ENCODE assay signal across 15 cellular contexts in the genomic region with DNA sequence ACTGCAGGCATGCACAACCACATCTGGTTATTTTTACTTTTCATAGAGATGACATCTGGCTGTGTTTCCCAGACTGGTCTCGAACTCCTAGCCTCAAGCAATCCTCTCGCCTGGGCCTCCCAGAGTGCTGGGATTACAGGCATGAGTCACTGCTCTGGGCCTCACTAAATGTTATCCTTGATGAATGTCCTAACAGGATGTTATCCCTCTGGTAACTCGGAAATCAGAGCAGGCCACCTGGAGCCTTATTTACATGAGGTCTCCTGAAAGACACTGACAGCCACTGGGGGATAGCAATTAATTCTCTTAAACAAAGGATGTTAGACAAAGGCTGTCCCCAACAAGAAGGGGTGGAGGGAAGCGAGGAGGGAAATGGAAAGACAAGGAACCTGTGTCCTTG. TPM values are rescaled to one million over a fixed set of nuclear protein-coding genes. Genes with fewer than 3 reads are reported as not detected.
DNase-seq lines count a peak whose midpoint lies in the region; ATAC-seq, FAIRE-seq and TF ChIP-seq lines count a peak whose summit lies in the region.
"Had no signal": no experiment of that assay in that cellular context is flagged by ENCODE, and none has a peak within 500 bp of the region (broad histone marks: within the 10 kb centered on the region; RNA-seq: fewer than 3 reads in every experiment).

No MANE protein-coding gene starts in this region.

- intact Hi-C loops in lower lobe of right lung (cut with DNase I): no loop called here

- DNase-seq in H54 (ENCODE audit: insufficient read length, low spot score) (no peak), NCI-H1436 treated with DMSO at 0.1 percent for 48 hours (lab: John Stamatoyannopoulos, UW) (peak; percentile 4), brain microvascular endothelial cell (peak; percentile 13), lower lobe of right lung (no peak), SKM-1 (lab: John Stamatoyannopoulos, UW; ENCODE audit: unreplicated experiment) (no peak), retina (no peak)
- no peak for DNase-seq in activated CD8-positive, alpha-beta memory T cell treated with anti-CD3 and anti-CD28 coated beads, Interleukin-2, amount 50 U/mL, for 48 hours
- DNase-seq: amygdala; CD4-positive, alpha-beta T cell; NCI-H446 treated with DMSO at 0.1 percent for 48 hours; spleen; tibial artery had no signal

- TF ChIP-seq CTCF in brain microvascular endothelial cell (IDR thresholded peaks at IDR 0.05; ENCODE audit: low read depth, low read length, missing control alignments): no peak
- no peak for TF ChIP-seq CTCF in lower lobe of right lung (IDR thresholded peaks at IDR 0.05)

- H3K27ac ChIP-seq in brain microvascular endothelial cell: no peak overlapping the region
- peak overlapping the region; percentile 39 for H3K27ac ChIP-seq in lower lobe of right lung
- H3K27ac ChIP-seq: neutrophil, spleen, tibial artery, VCaP had no signal

- H3K4me1 ChIP-seq in lower lobe of right lung: peaks cover 23% of the 10 kb centered on the region

- FAIRE-seq in H54 (lab: Jason Lieb, UNC): peak; percentile 80

- in situ Hi-C loops in brain microvascular endothelial cell (cut with HindIII; ENCODE audit: low pct_ligation_motif_present, low sequenced_read_pairs): no loop called here

- H3K4me3 ChIP-seq in brain microvascular endothelial cell (ENCODE audit: low read depth, low read length) (no peak overlapping the region), lower lobe of right lung (no peak overlapping the region)
- H3K4me3 ChIP-seq: spleen, tibial artery had no signal

- no peak for TF ChIP-seq POLR2A in H54 (IDR thresholded peaks at IDR 0.05; ENCODE audit: low read depth, low read length)

- H3K36me3 ChIP-seq in brain microvascular endothelial cell (replicated peaks) (no peaks in the 10 kb centered on the region), lower lobe of right lung (no peaks in the 10 kb centered on the region)
- H3K36me3 ChIP-seq: neutrophil, spleen, tibial artery had no signal

- H3K9me3 ChIP-seq in lower lobe of right lung: no peaks in the 10 kb centered on the region
- H3K9me3 ChIP-seq: neutrophil, spleen, tibial artery had no signal

- ATAC-seq in lower lobe of right lung (no peak), HG03457 (IDR thresholded peaks at IDR 0.05; ENCODE audit: unreplicated experiment) (no peak)

- H3K27me3 ChIP-seq in brain microvascular endothelial cell (replicated peaks): no peaks in the 10 kb centered on the region
- no peaks in the 10 kb centered on the region for H3K27me3 ChIP-seq in lower lobe of right lung (ENCODE audit: low read depth)
- H3K27me3 ChIP-seq: neutrophil, spleen, tibial artery had no signal

RNA-seq across cellular contexts. Expression of a gene that starts 4.5 kb away (rescaled TPM):
- 15.2 TPM for total RNA-seq in lower lobe of right lung

Comparison
In these comparisons a context has a peak if more than half of its experiments do, and no peak if none do; other contexts are left out.
1. DNase-seq: peak in NCI-H1436 treated with DMSO at 0.1 percent for 48 hours (single experiment) and brain microvascular endothelial cell (single experiment); none in H54 (single experiment), lower lobe of right lung (single experiment), SKM-1 (single experiment), retina (single experiment) and activated CD8-positive, alpha-beta memory T cell treated with anti-CD3 and anti-CD28 coated beads, Interleukin-2, amount 50 U/mL, for 48 hours (single experiment).